Comparison of ENCODE assay signal across 1 cellular context in the genomic region with DNA sequence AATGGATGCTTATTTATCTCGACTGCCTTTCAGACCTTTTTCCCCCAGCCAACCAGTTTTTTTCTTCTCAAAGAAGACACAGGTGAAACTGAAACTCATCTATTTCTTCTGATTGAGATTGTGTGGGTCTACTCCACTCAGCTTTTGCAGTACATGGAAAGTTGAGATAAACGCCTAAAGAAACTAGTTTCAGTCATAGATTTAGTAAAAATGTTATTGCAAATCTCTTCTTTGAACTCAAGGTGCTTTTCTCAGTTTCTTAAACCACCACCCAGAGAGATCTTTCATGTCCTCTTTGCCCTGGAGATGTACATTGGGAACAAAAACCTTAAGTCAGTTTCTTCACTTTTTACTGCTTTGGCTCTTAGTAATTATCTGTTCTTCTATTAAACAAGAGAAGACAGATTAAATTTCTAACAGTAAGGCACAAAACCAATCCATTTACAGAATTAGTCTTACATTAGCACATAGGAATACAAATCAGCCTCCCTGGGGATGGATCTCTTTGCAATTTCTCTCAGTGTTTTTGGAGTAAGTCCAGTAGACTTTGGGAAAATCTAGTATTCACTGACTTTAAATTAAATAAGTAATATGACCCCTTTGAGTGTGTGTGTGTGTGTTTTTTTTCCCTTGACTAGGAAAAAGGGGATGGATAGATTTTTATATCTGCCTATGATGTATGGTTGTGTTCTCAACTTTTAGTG.
TF ChIP-seq lines count a peak whose summit lies in the region.

No MANE protein-coding gene starts in this region.

TF ChIP-seq in GM12878, 131 proteins besides CTCF, POLR2A, EP300 and RAD21 (continued from another document):
- TF ChIP-seq, protein P1, sequence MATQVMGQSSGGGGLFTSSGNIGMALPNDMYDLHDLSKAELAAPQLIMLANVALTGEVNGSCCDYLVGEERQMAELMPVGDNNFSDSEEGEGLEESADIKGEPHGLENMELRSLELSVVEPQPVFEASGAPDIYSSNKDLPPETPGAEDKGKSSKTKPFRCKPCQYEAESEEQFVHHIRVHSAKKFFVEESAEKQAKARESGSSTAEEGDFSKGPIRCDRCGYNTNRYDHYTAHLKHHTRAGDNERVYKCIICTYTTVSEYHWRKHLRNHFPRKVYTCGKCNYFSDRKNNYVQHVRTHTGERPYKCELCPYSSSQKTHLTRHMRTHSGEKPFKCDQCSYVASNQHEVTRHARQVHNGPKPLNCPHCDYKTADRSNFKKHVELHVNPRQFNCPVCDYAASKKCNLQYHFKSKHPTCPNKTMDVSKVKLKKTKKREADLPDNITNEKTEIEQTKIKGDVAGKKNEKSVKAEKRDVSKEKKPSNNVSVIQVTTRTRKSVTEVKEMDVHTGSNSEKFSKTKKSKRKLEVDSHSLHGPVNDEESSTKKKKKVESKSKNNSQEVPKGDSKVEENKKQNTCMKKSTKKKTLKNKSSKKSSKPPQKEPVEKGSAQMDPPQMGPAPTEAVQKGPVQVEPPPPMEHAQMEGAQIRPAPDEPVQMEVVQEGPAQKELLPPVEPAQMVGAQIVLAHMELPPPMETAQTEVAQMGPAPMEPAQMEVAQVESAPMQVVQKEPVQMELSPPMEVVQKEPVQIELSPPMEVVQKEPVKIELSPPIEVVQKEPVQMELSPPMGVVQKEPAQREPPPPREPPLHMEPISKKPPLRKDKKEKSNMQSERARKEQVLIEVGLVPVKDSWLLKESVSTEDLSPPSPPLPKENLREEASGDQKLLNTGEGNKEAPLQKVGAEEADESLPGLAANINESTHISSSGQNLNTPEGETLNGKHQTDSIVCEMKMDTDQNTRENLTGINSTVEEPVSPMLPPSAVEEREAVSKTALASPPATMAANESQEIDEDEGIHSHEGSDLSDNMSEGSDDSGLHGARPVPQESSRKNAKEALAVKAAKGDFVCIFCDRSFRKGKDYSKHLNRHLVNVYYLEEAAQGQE (IDR thresholded peaks at IDR 0.05; ENCODE audit: low read depth, low read length): no peak
- TF ChIP-seq, protein P2, sequence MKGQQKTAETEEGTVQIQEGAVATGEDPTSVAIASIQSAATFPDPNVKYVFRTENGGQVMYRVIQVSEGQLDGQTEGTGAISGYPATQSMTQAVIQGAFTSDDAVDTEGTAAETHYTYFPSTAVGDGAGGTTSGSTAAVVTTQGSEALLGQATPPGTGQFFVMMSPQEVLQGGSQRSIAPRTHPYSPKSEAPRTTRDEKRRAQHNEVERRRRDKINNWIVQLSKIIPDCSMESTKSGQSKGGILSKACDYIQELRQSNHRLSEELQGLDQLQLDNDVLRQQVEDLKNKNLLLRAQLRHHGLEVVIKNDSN (IDR thresholded peaks at IDR 0.05; ENCODE audit: borderline replicate concordance, extremely low read length, insufficient read depth, low read depth, low read length): no peak
- no peak for TF ChIP-seq SPI1 (IDR thresholded peaks at IDR 0.05; ENCODE audit: borderline replicate concordance, insufficient read depth, low read depth, low read length)
- TF ChIP-seq NR2C1 (IDR thresholded peaks at IDR 0.05): no peak
- TF ChIP-seq MTA3 (IDR thresholded peaks at IDR 0.05; ENCODE audit: borderline replicate concordance, low read length): peak; percentile 55; the same call in 1 of the 2 replicates
- TF ChIP-seq NFIC (IDR thresholded peaks at IDR 0.05; ENCODE audit: low read depth, low read length): peak; percentile 68; the same call in 1 of the 2 replicates
- TF ChIP-seq MTA2 (IDR thresholded peaks at IDR 0.05; ENCODE audit: low read depth): no peak
- peak; percentile 38; the same call in 1 of the 2 replicates for TF ChIP-seq CREM (IDR thresholded peaks at IDR 0.05; ENCODE audit: low read depth)
- no peak for TF ChIP-seq CHD2 (IDR thresholded peaks at IDR 0.05; ENCODE audit: borderline replicate concordance, low read depth, low read length)
- TF ChIP-seq, protein P3, sequence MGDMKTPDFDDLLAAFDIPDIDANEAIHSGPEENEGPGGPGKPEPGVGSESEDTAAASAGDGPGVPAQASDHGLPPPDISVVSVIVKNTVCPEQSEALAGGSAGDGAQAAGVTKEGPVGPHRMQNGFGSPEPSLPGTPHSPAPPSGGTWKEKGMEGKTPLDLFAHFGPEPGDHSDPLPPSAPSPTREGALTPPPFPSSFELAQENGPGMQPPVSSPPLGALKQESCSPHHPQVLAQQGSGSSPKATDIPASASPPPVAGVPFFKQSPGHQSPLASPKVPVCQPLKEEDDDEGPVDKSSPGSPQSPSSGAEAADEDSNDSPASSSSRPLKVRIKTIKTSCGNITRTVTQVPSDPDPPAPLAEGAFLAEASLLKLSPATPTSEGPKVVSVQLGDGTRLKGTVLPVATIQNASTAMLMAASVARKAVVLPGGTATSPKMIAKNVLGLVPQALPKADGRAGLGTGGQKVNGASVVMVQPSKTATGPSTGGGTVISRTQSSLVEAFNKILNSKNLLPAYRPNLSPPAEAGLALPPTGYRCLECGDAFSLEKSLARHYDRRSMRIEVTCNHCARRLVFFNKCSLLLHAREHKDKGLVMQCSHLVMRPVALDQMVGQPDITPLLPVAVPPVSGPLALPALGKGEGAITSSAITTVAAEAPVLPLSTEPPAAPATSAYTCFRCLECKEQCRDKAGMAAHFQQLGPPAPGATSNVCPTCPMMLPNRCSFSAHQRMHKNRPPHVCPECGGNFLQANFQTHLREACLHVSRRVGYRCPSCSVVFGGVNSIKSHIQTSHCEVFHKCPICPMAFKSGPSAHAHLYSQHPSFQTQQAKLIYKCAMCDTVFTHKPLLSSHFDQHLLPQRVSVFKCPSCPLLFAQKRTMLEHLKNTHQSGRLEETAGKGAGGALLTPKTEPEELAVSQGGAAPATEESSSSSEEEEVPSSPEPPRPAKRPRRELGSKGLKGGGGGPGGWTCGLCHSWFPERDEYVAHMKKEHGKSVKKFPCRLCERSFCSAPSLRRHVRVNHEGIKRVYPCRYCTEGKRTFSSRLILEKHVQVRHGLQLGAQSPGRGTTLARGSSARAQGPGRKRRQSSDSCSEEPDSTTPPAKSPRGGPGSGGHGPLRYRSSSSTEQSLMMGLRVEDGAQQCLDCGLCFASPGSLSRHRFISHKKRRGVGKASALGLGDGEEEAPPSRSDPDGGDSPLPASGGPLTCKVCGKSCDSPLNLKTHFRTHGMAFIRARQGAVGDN (IDR thresholded peaks at IDR 0.05): no peak
- TF ChIP-seq TCF7 (IDR thresholded peaks at IDR 0.05; ENCODE audit: borderline replicate concordance): peak; percentile 65; the same call in 1 of the 2 replicates
- TF ChIP-seq, protein P4, sequence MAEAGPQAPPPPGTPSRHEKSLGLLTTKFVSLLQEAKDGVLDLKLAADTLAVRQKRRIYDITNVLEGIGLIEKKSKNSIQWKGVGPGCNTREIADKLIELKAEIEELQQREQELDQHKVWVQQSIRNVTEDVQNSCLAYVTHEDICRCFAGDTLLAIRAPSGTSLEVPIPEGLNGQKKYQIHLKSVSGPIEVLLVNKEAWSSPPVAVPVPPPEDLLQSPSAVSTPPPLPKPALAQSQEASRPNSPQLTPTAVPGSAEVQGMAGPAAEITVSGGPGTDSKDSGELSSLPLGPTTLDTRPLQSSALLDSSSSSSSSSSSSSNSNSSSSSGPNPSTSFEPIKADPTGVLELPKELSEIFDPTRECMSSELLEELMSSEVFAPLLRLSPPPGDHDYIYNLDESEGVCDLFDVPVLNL (IDR thresholded peaks at IDR 0.05; ENCODE audit: low read depth, low read length): no peak
- TF ChIP-seq RUNX3 (IDR thresholded peaks at IDR 0.05; ENCODE audit: low read length): peak; percentile 84
- TF ChIP-seq CBX5 (IDR thresholded peaks at IDR 0.05; ENCODE audit: low read depth): no peak
- TF ChIP-seq, protein P5, sequence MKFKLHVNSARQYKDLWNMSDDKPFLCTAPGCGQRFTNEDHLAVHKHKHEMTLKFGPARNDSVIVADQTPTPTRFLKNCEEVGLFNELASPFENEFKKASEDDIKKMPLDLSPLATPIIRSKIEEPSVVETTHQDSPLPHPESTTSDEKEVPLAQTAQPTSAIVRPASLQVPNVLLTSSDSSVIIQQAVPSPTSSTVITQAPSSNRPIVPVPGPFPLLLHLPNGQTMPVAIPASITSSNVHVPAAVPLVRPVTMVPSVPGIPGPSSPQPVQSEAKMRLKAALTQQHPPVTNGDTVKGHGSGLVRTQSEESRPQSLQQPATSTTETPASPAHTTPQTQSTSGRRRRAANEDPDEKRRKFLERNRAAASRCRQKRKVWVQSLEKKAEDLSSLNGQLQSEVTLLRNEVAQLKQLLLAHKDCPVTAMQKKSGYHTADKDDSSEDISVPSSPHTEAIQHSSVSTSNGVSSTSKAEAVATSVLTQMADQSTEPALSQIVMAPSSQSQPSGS (IDR thresholded peaks at IDR 0.05; ENCODE audit: low read length): peak; percentile 59; the same call in 1 of the 2 replicates
- TF ChIP-seq GABPA (IDR thresholded peaks at IDR 0.05; ENCODE audit: low read depth): 0 out of 2 replicates have a peak, but pooled peaks have one; percentile 33
- TF ChIP-seq, protein P6, sequence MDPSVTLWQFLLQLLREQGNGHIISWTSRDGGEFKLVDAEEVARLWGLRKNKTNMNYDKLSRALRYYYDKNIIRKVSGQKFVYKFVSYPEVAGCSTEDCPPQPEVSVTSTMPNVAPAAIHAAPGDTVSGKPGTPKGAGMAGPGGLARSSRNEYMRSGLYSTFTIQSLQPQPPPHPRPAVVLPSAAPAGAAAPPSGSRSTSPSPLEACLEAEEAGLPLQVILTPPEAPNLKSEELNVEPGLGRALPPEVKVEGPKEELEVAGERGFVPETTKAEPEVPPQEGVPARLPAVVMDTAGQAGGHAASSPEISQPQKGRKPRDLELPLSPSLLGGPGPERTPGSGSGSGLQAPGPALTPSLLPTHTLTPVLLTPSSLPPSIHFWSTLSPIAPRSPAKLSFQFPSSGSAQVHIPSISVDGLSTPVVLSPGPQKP (IDR thresholded peaks at IDR 0.05; ENCODE audit: low read depth, low read length): no peak
- 0 out of 2 replicates have a peak, but pooled peaks have one; percentile 18 for TF ChIP-seq CREB1 (IDR thresholded peaks at IDR 0.05; ENCODE audit: low read depth)
- TF ChIP-seq SUZ12 (IDR thresholded peaks at IDR 0.05; ENCODE audit: unreplicated experiment): no peak
- TF ChIP-seq ZSCAN29 (IDR thresholded peaks at IDR 0.05): no peak
- peak in 1 of 2 experiments; percentile 74; a peak in 1 of 4 replicates for TF ChIP-seq CEBPB (IDR thresholded peaks at IDR 0.05; ENCODE audit: borderline replicate concordance in 1 of 2, low read depth in 2 of 2, low read length in 2 of 2)
- TF ChIP-seq MEF2A (IDR thresholded peaks at IDR 0.05; ENCODE audit: insufficient read depth, low read depth, low read length): no peak
- 0 out of 2 replicates have a peak, but pooled peaks have one; percentile 59 for TF ChIP-seq JUNB (IDR thresholded peaks at IDR 0.05)
- no peak for TF ChIP-seq TAF1 (IDR thresholded peaks at IDR 0.05; ENCODE audit: borderline replicate concordance, low read depth, low read length)
- TF ChIP-seq ZNF622 (IDR thresholded peaks at IDR 0.05): no peak
- TF ChIP-seq IKZF2 (IDR thresholded peaks at IDR 0.05): 0 out of 4 replicates have a peak, but pooled peaks of 1 of the 2 experiments have one; percentile 37
- TF ChIP-seq IRF4 (IDR thresholded peaks at IDR 0.05; ENCODE audit: low read depth, low read length): peak; percentile 42; the same call in 1 of the 2 replicates
- no peak for TF ChIP-seq POLR2AphosphoS5 (IDR thresholded peaks at IDR 0.05; ENCODE audit: low read length)
